In the genomic region with DNA sequence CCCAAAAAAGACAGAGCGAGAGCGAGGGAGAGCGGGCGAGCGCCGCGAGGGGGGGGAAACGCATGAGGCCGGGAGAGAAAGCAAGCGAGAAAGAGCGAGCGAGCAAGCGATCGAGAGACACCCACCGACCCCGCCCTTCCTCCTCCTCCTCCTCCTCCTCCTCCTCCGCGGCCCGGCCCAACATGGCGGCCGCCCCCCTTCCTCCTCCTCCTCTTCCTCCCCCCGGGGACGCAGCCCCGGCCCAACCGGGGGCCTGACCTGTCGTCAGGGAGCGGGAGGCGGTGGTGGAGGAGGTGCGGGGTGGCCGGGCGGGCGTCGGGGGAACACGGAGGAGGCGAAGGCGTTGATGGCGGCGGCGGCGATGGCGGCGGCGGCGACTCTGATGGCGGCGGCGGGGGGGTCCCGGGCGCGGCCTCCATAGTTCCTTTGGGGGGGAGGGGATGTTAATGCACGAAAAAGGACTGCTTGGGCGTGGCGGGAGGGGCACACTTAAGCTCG, we compare ENCODE assay signal across 8 cellular contexts. TPM values are rescaled to one million over a fixed set of nuclear protein-coding genes. Genes with fewer than 3 reads are reported as not detected.
DNase-seq lines count a peak whose midpoint lies in the region; ATAC-seq, FAIRE-seq and TF ChIP-seq lines count a peak whose summit lies in the region.

No MANE protein-coding gene starts in this region.

- no peaks in the 10 kb centered on the region for H3K9me3 Mint-ChIP-seq in nephron

- H3K4me3 ChIP-seq in AG10803 (ENCODE audit: low read length) (peak overlapping the region; percentile 94), fibroblast of the aortic adventitia (ENCODE audit: low read depth, low read length) (peak overlapping the region; percentile 94)
- H3K4me3 ChIP-seq in Jurkat, Clone E6-1 (ENCODE audit: low read length) = peak overlapping the region; percentile 97

- TF ChIP-seq CTCF in AG10803 (conservative IDR thresholded peaks at IDR 0.05; ENCODE audit: low read length) = no peak
- TF ChIP-seq CTCF in fibroblast of the aortic adventitia (IDR thresholded peaks at IDR 0.05; ENCODE audit: insufficient read depth, low read length) = no peak
- TF ChIP-seq CTCF in nephron (IDR thresholded peaks at IDR 0.05; ENCODE audit: unreplicated experiment in 3 of 3) = no peak

- FAIRE-seq in GM19239 (lab: Jason Lieb, UNC) = peak; percentile 68

- H3K27me3 Mint-ChIP-seq in nephron (ENCODE audit: low read depth) = peaks cover 3% of the 10 kb centered on the region

- DNase-seq in AG10803 (ENCODE audit: low read depth) (peak; percentile 92), GM19239 (ENCODE audit: insufficient read length, low spot score) (no peak), RPMI8226 (peak; percentile 90), fibroblast of the aortic adventitia (ENCODE audit: low read depth) (peak; percentile 86)
- DNase-seq in Jurkat, Clone E6-1 (ENCODE audit: low read depth, low spot score) = peak; percentile 84
- DNase-seq in activated T-helper 9 cell treated with anti-CD3 and anti-CD28 coated beads, Interleukin-2, amount 50 U/mL, for 16 hours (ENCODE audit: low read depth) = peak; percentile 81
- DNase-seq in stimulated activated naive CD8-positive, alpha-beta T cell treated with anti-CD3 and anti-CD28 coated beads, Interleukin-15, Interleukin-2, amounts not matched to agents 100 U/mL and 50 U/mL, for 24 hours = peak; percentile 86

- peak overlapping the region; percentile 99 to 100 (median 100) for H3K27ac Mint-ChIP-seq in nephron

- H3K4me3 Mint-ChIP-seq in nephron = peak overlapping the region; percentile 96

- peaks cover 44% of the 10 kb centered on the region for H3K4me1 Mint-ChIP-seq in nephron

- peak; percentile 19 for ATAC-seq in stimulated activated naive CD8-positive, alpha-beta T cell treated with anti-CD3 and anti-CD28 coated beads, Interleukin-15, Interleukin-2, amounts not matched to agents 100 U/mL and 50 U/mL, for 24 hours

- peaks cover 8% of the 10 kb centered on the region for H3K36me3 Mint-ChIP-seq in nephron (ENCODE audit: low read depth)

RNA-seq across cellular contexts. Expression of gene ZC3H4, which starts 1.4 kb away (rescaled TPM):
- polyA plus RNA-seq in Jurkat, Clone E6-1 (2012; ENCODE audit: insufficient read depth, insufficient read length) = 9.1 TPM
- total RNA-seq in fibroblast of the aortic adventitia (ENCODE audit: low replicate concordance) = 20.4 and 24.0 TPM in 2 replicates

RNA-seq across cellular contexts. Expression of gene SAE1, which starts 18.4 kb away (rescaled TPM):
- polyA plus RNA-seq in Jurkat, Clone E6-1 (2012; ENCODE audit: insufficient read depth, insufficient read length) = 227 TPM
- total RNA-seq in fibroblast of the aortic adventitia (ENCODE audit: low replicate concordance) = 70.2 and 140 TPM in 2 replicates
